20 cellular contexts compared by ENCODE assay signal in genomic region chr7:99639267-99639666, GRCh38. TPM values are rescaled to one million over a fixed set of nuclear protein-coding genes. Genes with fewer than 3 reads are reported as not detected.
A peak's percentile ranks its signal among the peaks of the same experiment; 100 is the strongest.
DNase-seq lines count a peak whose midpoint lies in the region; ATAC-seq and TF ChIP-seq lines count a peak whose summit lies in the region.
"Had no signal": no experiment of that assay in that cellular context is flagged by ENCODE, and none has a peak within 500 bp of the region (broad histone marks: within the 10 kb centered on the region; RNA-seq: fewer than 3 reads in every experiment).

No MANE protein-coding gene starts in this region.

- H3K27me3 ChIP-seq in H9 (ENCODE audit: insufficient read depth, low read length): no peaks in the 10 kb centered on the region
- H3K27me3 ChIP-seq: BLaER1 had no signal

- no peaks in the 10 kb centered on the region for H3K9me3 Mint-ChIP-seq in activated T-cell treated with anti-CD3 and anti-CD28 coated beads, Interleukin-2, amount 50 U/mL, for 24 hours
- H3K9me3 Mint-ChIP-seq in activated T-cell treated with anti-CD3 and anti-CD28 coated beads, Interleukin-2, amount 50 U/mL, for 72 hours: peaks cover 0 to 4% of the 10 kb centered on the region in 2 donors
- no peaks in the 10 kb centered on the region for H3K9me3 Mint-ChIP-seq in H9
- peaks cover under 1% of the 10 kb centered on the region; the same call in 1 of the 2 replicates for H3K9me3 Mint-ChIP-seq in WTC11
- H3K9me3 Mint-ChIP-seq: CD4-positive, alpha-beta memory T cell had no signal

- no peak overlapping the region for H3K9ac ChIP-seq in H9 (ENCODE audit: extremely low read depth, insufficient read length, low read length)
- H3K9ac ChIP-seq: BLaER1, GM23248, KMS-11, SK-N-SH had no signal

- H2BK12ac ChIP-seq in H9 (ENCODE audit: insufficient read length, low read depth, low read length): no peak overlapping the region

- peaks cover 84% of the 10 kb centered on the region for H3K4me1 Mint-ChIP-seq in activated T-cell treated with anti-CD3 and anti-CD28 coated beads, Interleukin-2, amount 50 U/mL, for 24 hours (ENCODE audit: low read depth)
- peaks cover 76% of the 10 kb centered on the region for H3K4me1 Mint-ChIP-seq in activated T-cell treated with anti-CD3 and anti-CD28 coated beads, Interleukin-2, amount 50 U/mL, for 72 hours (ENCODE audit: low read depth)
- H3K4me1 Mint-ChIP-seq in H9 (peaks cover 23 to 26% of the 10 kb centered on the region in 2 experiments), WTC11 (peaks cover 24% of the 10 kb centered on the region)

- no peaks in the 10 kb centered on the region for H3K27me3 Mint-ChIP-seq in activated T-cell treated with anti-CD3 and anti-CD28 coated beads, Interleukin-2, amount 50 U/mL, for 24 hours
- no peaks in the 10 kb centered on the region for H3K27me3 Mint-ChIP-seq in activated T-cell treated with anti-CD3 and anti-CD28 coated beads, Interleukin-2, amount 50 U/mL, for 72 hours (ENCODE audit: low read depth)
- H3K27me3 Mint-ChIP-seq in H9 (ENCODE audit: low read depth) (no peaks in the 10 kb centered on the region), WTC11 (ENCODE audit: low read depth) (no peaks in the 10 kb centered on the region)
- H3K27me3 Mint-ChIP-seq: CD4-positive, alpha-beta memory T cell had no signal

- no peak overlapping the region for H2BK120ac ChIP-seq in H9 (ENCODE audit: low read depth, low read length, poor library complexity, severe bottlenecking)

- no peak overlapping the region for H3K27ac ChIP-seq in H9 (ENCODE audit: insufficient read length, low read depth, low read length)
- H3K27ac ChIP-seq: BLaER1, GM23248, KMS-11 had no signal

- TF ChIP-seq CTCF in H9 (conservative IDR thresholded peaks at IDR 0.05): no peak
- no peak for TF ChIP-seq CTCF in WTC11 (IDR thresholded peaks at IDR 0.05)

- no peak overlapping the region for H2AFZ ChIP-seq in H9 (ENCODE audit: low read length)
- H2AFZ ChIP-seq: GM23248 had no signal

- peak overlapping the region; percentile 97 for H3K27ac Mint-ChIP-seq in activated T-cell treated with anti-CD3 and anti-CD28 coated beads, Interleukin-2, amount 50 U/mL, for 24 hours
- no peak overlapping the region for H3K27ac Mint-ChIP-seq in activated T-cell treated with anti-CD3 and anti-CD28 coated beads, Interleukin-2, amount 50 U/mL, for 72 hours
- H3K27ac Mint-ChIP-seq in H9 (peak overlapping the region; percentile 15 to 70 (median 43); a peak in 2 of 7 replicates), WTC11 (peak overlapping the region; percentile 33; the same call in 1 of the 2 replicates)
- H3K27ac Mint-ChIP-seq: CD4-positive, alpha-beta memory T cell had no signal

- no peak overlapping the region for H3K14ac ChIP-seq in H9 (ENCODE audit: insufficient read depth, low read length)

- H3T11ph ChIP-seq in H9 (ENCODE audit: low read length): no peak overlapping the region

- no peaks in the 10 kb centered on the region for H3K4me1 ChIP-seq in H9 (ENCODE audit: insufficient read depth, low read length)
- H3K4me1 ChIP-seq: BLaER1 had no signal

- no peak for ATAC-seq in activated T-cell treated with anti-CD3 and anti-CD28 coated beads, Interleukin-2, amount 50 U/mL, for 72 hours (replicated peaks in 1 of 2)
- ATAC-seq in WTC11 (peak; percentile 93), HG02884 (IDR thresholded peaks at IDR 0.05; ENCODE audit: unreplicated experiment) (no peak)
- ATAC-seq: GM12878, PC-3 had no signal

- no peaks in the 10 kb centered on the region for H4K20me1 ChIP-seq in H9 (ENCODE audit: control insufficient read depth, insufficient read depth, insufficient read length)
- H4K20me1 ChIP-seq: BLaER1 had no signal

- no peak overlapping the region for H2BK20ac ChIP-seq in H9 (ENCODE audit: low read depth, low read length, poor library complexity, severe bottlenecking)

- H3K36me3 Mint-ChIP-seq in activated T-cell treated with anti-CD3 and anti-CD28 coated beads, Interleukin-2, amount 50 U/mL, for 24 hours (ENCODE audit: low read depth): peaks cover 82% of the 10 kb centered on the region
- H3K36me3 Mint-ChIP-seq in activated T-cell treated with anti-CD3 and anti-CD28 coated beads, Interleukin-2, amount 50 U/mL, for 72 hours (ENCODE audit: insufficient read depth in 2 of 2): peaks cover 13 to 31% of the 10 kb centered on the region in 2 donors
- H3K36me3 Mint-ChIP-seq in H9 (ENCODE audit: insufficient read depth in 1 of 3, low read depth in 3 of 3): peaks cover under 1 to 4% (median 4%) of the 10 kb centered on the region in 3 experiments; a peak in 5 of 7 replicates
- peaks cover 2% of the 10 kb centered on the region; the same call in 1 of the 2 replicates for H3K36me3 Mint-ChIP-seq in WTC11

- H3K4me2 ChIP-seq in H9 (ENCODE audit: insufficient read depth, insufficient read length, low read length): no peak overlapping the region
- H3K4me2 ChIP-seq: BLaER1, KMS-11, SK-N-SH had no signal

- no peak overlapping the region for H2AK5ac ChIP-seq in H9 (ENCODE audit: insufficient read length, low read length)

- no peak overlapping the region for H3K4me3 Mint-ChIP-seq in activated T-cell treated with anti-CD3 and anti-CD28 coated beads, Interleukin-2, amount 50 U/mL, for 24 hours
- no peak overlapping the region for H3K4me3 Mint-ChIP-seq in activated T-cell treated with anti-CD3 and anti-CD28 coated beads, Interleukin-2, amount 50 U/mL, for 72 hours
- H3K4me3 Mint-ChIP-seq in H9: no peak overlapping the region
- H3K4me3 Mint-ChIP-seq in WTC11: no peak overlapping the region; the same call in 1 of the 2 replicates
- H3K4me3 Mint-ChIP-seq: CD4-positive, alpha-beta memory T cell had no signal

- H3K79me1 ChIP-seq in H9 (ENCODE audit: insufficient read depth, low read depth, low read length, poor library complexity, severe bottlenecking): no peaks in the 10 kb centered on the region

- H3K23me2 ChIP-seq in H9 (ENCODE audit: insufficient read length, low read depth, low read length, poor library complexity, severe bottlenecking): no peaks in the 10 kb centered on the region

- no peak overlapping the region for H3K4ac ChIP-seq in H9 (ENCODE audit: low read depth, low read length)

- H3K79me2 ChIP-seq in H9 (ENCODE audit: insufficient read depth, low read length): no peaks in the 10 kb centered on the region

- H2BK5ac ChIP-seq in H9 (ENCODE audit: insufficient read length, low read length): no peak overlapping the region

- H3K56ac ChIP-seq in H9 (ENCODE audit: insufficient read length, low read depth, low read length): no peak overlapping the region

- H4K91ac ChIP-seq in H9 (ENCODE audit: insufficient read length, low read depth, low read length): no peak overlapping the region

- H4K8ac ChIP-seq in H9 (replicated peaks; ENCODE audit: insufficient read length, low read depth, low read length): no peak overlapping the region

- H2BK15ac ChIP-seq in H9 (ENCODE audit: low read depth, low read length): no peak overlapping the region

- no peak overlapping the region for H3K23ac ChIP-seq in H9 (ENCODE audit: insufficient read length, low read depth, low read length)

- H4K5ac ChIP-seq in H9 (ENCODE audit: insufficient read length, low read depth, low read length): no peak overlapping the region

- H3K18ac ChIP-seq in H9 (ENCODE audit: insufficient read length, low read depth, low read length): no peak overlapping the region

- CTCF ChIA-PET in WTC11 (lab: Charles Lee): no interaction called here

- H3K9me3 ChIP-seq in H9 (ENCODE audit: control insufficient read depth, low read depth, low read length): no peaks in the 10 kb centered on the region
- H3K9me3 ChIP-seq: BLaER1, SK-N-SH had no signal

- POLR2A ChIA-PET in WTC11 (lab: Charles Lee): no interaction called here

- no peak for DNase-seq in activated T-cell treated with anti-CD3 and anti-CD28 coated beads, Interleukin-2, amount 50 U/mL, for 24 hours
- no peak for DNase-seq in activated T-cell treated with anti-CD3 and anti-CD28 coated beads, Interleukin-2, amount 50 U/mL, for 72 hours
- DNase-seq in H9 (peak; percentile 47), WTC11 (ENCODE audit: low spot score) (no peak), iPS-NIHi7 (ENCODE audit: extremely low spot score) (peak; percentile 51), NCI-H1436 (lab: John Stamatoyannopoulos, UW) (no peak)
- DNase-seq: CD4-positive, alpha-beta memory T cell; DMS153; GM23248; NCI-H1417 treated with DMSO at 0.1 percent for 48 hours; NCI-H2029 treated with DMSO at 0.1 percent for 48 hours; NCI-H774; PC-3; RPMI8226; SHP77 treated with DMSO at 0.1 percent for 48 hours; SK-N-SH had no signal

TF ChIP-seq in WTC11, 78 proteins besides CTCF, POLR2A, EP300 and RAD21:
- TF ChIP-seq ZNF423 (CRISPR knock-in tag; IDR thresholded peaks at IDR 0.05): peak; percentile 82
- TF ChIP-seq CBFB (CRISPR knock-in tag; IDR thresholded peaks at IDR 0.05; ENCODE audit: low read depth): no peak
TF ChIP-seq in WTC11: peak in this region for 1.

RNA-seq across cellular contexts. Expression of gene ZSCAN25, which starts 22.5 kb away (rescaled TPM):
- total RNA-seq in activated T-cell treated with anti-CD3 and anti-CD28 coated beads, Interleukin-2, amount 50 U/mL, for 72 hours: 10 to 100 TPM; 32.4 to 35.6 TPM
- total RNA-seq in H9 (2021): 21.3 and 21.5 TPM in 2 replicates
- total RNA-seq in WTC11 (2021): 16.3 to 20.1 TPM (median 19.9 TPM) in 3 replicates

RNA-seq across cellular contexts. Expression of gene CYP3A5, which starts 40.5 kb away (rescaled TPM):
- total RNA-seq in activated T-cell treated with anti-CD3 and anti-CD28 coated beads, Interleukin-2, amount 50 U/mL, for 72 hours: under 1 TPM in 1 of 2 donors, not detected in 1; 0.36 TPM
- total RNA-seq in H9 (2021) (0.22 TPM in 1 of 2 replicates, not detected in the other), WTC11 (2021) (0.39 to 0.78 TPM (median 0.76 TPM) in 3 replicates)
- total RNA-seq: CD4-positive, alpha-beta memory T cell; GM23248; PC-3 had no signal

RNA-seq across cellular contexts. Expression of gene TMEM225B, which starts 41.2 kb away (rescaled TPM):
- total RNA-seq in activated T-cell treated with anti-CD3 and anti-CD28 coated beads, Interleukin-2, amount 50 U/mL, for 72 hours: 1 to 10 TPM; 2.5 to 4.3 TPM
- 0.44 TPM in 1 of 2 replicates, not detected in the other for total RNA-seq in H9 (2021)
- total RNA-seq in WTC11 (2021): 0.78 to 0.81 TPM (median 0.78 TPM) in 3 replicates
- total RNA-seq: GM23248, PC-3 had no signal

Comparison
In these comparisons a context has a peak if more than half of its experiments do, and no peak if none do; other contexts are left out.
1. DNase-seq: peak in H9 (single experiment) and iPS-NIHi7 (single experiment); none in activated T-cell treated with anti-CD3 and anti-CD28 coated beads, Interleukin-2, amount 50 U/mL, for 24 hours (single experiment), activated T-cell treated with anti-CD3 and anti-CD28 coated beads, Interleukin-2, amount 50 U/mL, for 72 hours (0 of 2), WTC11 (single experiment) and NCI-H1436 (single experiment).